Comparison of ENCODE assay signal across 12 cellular contexts in genomic region chr7:22319424-22320403, GRCh38. TPM values are rescaled to one million over a fixed set of nuclear protein-coding genes. Genes with fewer than 3 reads are reported as not detected.
DNase-seq lines count a peak whose midpoint lies in the region; ATAC-seq and TF ChIP-seq lines count a peak whose summit lies in the region.
"Had no signal": no experiment of that assay in that cellular context is flagged by ENCODE, and none has a peak within 500 bp of the region (broad histone marks: within the 10 kb centered on the region; RNA-seq: fewer than 3 reads in every experiment).

No MANE protein-coding gene starts in this region.

- peak; percentile 27; the same call in 1 of the 3 replicates for ATAC-seq in DND-41 (ENCODE audit: insufficient read depth, low read depth)
- ATAC-seq in gastroesophageal sphincter, result no peak

- TF ChIP-seq POLR2A in gastroesophageal sphincter (IDR thresholded peaks at IDR 0.05), result no peak

- peaks cover 74% of the 10 kb centered on the region for H3K79me2 ChIP-seq in DND-41 (ENCODE audit: insufficient read depth, low read length)

- H4K20me1 ChIP-seq in DND-41 (ENCODE audit: insufficient read depth, low read length), result peaks cover 5% of the 10 kb centered on the region; the same call in 1 of the 2 replicates

- H3K4me2 ChIP-seq in DND-41 (ENCODE audit: insufficient read depth, low read length), result no peak overlapping the region

- peaks cover 18% of the 10 kb centered on the region; the same call in 1 of the 2 replicates for H3K4me1 ChIP-seq in DND-41 (ENCODE audit: insufficient read depth, low read length)
- H3K4me1 ChIP-seq in gastroesophageal sphincter, result no peaks in the 10 kb centered on the region
- H3K4me1 ChIP-seq: HAP-1 had no signal

- peaks cover 3% of the 10 kb centered on the region for H3K27me3 Mint-ChIP-seq in nephron progenitor cell (ENCODE audit: low read depth, poor library complexity)
- peaks cover 7% of the 10 kb centered on the region for H3K27me3 Mint-ChIP-seq in activated CD4-positive, alpha-beta T cell treated with anti-CD3 and anti-CD28 coated beads, Interleukin-2, amount 10 ng/mL, durations not matched to agents 24 days and 14 days

- H3K9me3 Mint-ChIP-seq in nephron progenitor cell, result no peaks in the 10 kb centered on the region
- no peaks in the 10 kb centered on the region for H3K9me3 Mint-ChIP-seq in activated CD4-positive, alpha-beta T cell treated with anti-CD3 and anti-CD28 coated beads, Interleukin-2, amount 10 ng/mL, durations not matched to agents 24 days and 14 days
- H3K9me3 Mint-ChIP-seq: CD4-positive, alpha-beta memory T cell had no signal

- H3K27ac Mint-ChIP-seq in nephron progenitor cell, result no peak overlapping the region
- no peak overlapping the region for H3K27ac Mint-ChIP-seq in activated CD4-positive, alpha-beta T cell treated with anti-CD3 and anti-CD28 coated beads, Interleukin-2, amount 10 ng/mL, durations not matched to agents 24 days and 14 days
- H3K27ac Mint-ChIP-seq: activated naive CD8-positive, alpha-beta T cell; CD4-positive, alpha-beta memory T cell had no signal

- WGBS in gastroesophageal sphincter (ENCODE audit: low coverage in 1 of 2), 2 donors, result 63 to 76% methylated on average over 6 of the region's 7 CpGs

- no peaks in the 10 kb centered on the region for H3K36me3 Mint-ChIP-seq in nephron progenitor cell (ENCODE audit: low read depth)
- no peaks in the 10 kb centered on the region for H3K36me3 Mint-ChIP-seq in activated CD4-positive, alpha-beta T cell treated with anti-CD3 and anti-CD28 coated beads, Interleukin-2, amount 10 ng/mL, durations not matched to agents 24 days and 14 days (ENCODE audit: low read depth)
- H3K36me3 Mint-ChIP-seq: activated naive CD8-positive, alpha-beta T cell; CD4-positive, alpha-beta memory T cell had no signal

- no peak overlapping the region for H2AFZ ChIP-seq in DND-41 (ENCODE audit: low read depth, low read length)

- DNase-seq in DND-41, result no peak
- peak; percentile 71 for DNase-seq in NCI-H2081 treated with DMSO at 0.1 percent for 48 hours (lab: John Stamatoyannopoulos, UW)
- peak; percentile 34 for DNase-seq in RWPE1 (ENCODE audit: low spot score)
- no peak for DNase-seq in nephron progenitor cell
- DNase-seq in activated CD4-positive, alpha-beta T cell treated with anti-CD3 and anti-CD28 coated beads, Interleukin-2, amount 10 ng/mL, durations not matched to agents 24 days and 14 days, result no peak
- DNase-seq in HEK293T (ENCODE audit: extremely low spot score), result no peak
- DNase-seq in HuH-7 (ENCODE audit: low spot score), result no peak
- DNase-seq: CD4-positive, alpha-beta memory T cell; kidney glomerular epithelial cell had no signal

- intact Hi-C loops in activated CD4-positive, alpha-beta T cell treated with anti-CD3 and anti-CD28 coated beads, Interleukin-2, amount 10 ng/mL, durations not matched to agents 24 days and 14 days (cut with micrococcal nuclease), result no loop called here

- H3K4me3 ChIP-seq in DND-41 (ENCODE audit: low read depth in 1 of 2, low read length in 2 of 2) (no peak overlapping the region), gastroesophageal sphincter (no peak overlapping the region)
- H3K4me3 ChIP-seq: HAP-1 had no signal

- H3K9ac ChIP-seq in DND-41 (ENCODE audit: low read depth, low read length), result no peak overlapping the region

- TF ChIP-seq CTCF in DND-41 (IDR thresholded peaks at IDR 0.05; ENCODE audit: borderline replicate concordance, extremely low read depth, low read length, poor library complexity, severe bottlenecking), result no peak
- no peak for TF ChIP-seq CTCF in RWPE1 (conservative IDR thresholded peaks at IDR 0.05; ENCODE audit: low read depth)
- no peak for TF ChIP-seq CTCF in nephron progenitor cell (IDR thresholded peaks at IDR 0.05)
- no peak for TF ChIP-seq CTCF in gastroesophageal sphincter (IDR thresholded peaks at IDR 0.05)

- no peaks in the 10 kb centered on the region for H3K27me3 ChIP-seq in DND-41 (ENCODE audit: insufficient read depth, low read length, poor library complexity)
- H3K27me3 ChIP-seq in gastroesophageal sphincter, result no peaks in the 10 kb centered on the region

- POLR2A ChIA-PET in RWPE1 (lab: Yijun Ruan, JAX; ENCODE audit: low non-redundant PET) (no interaction called here), HEK293T (lab: Yijun Ruan, JAX) (interaction anchor here (1.1 kb wide), 1 partner anchor 125 kb away, joined by 3 read pairs; no protein-coding TSS in a partner anchor)

- CTCF ChIA-PET in RWPE1 (lab: Yijun Ruan, JAX), result interaction anchor here (0.7 to 0.9 kb wide), 2 partner anchors 70 to 1663 kb away, joined by 3 read pairs; no protein-coding TSS in a partner anchor
- CTCF ChIA-PET in HEK293T (lab: Yijun Ruan, JAX), result interaction anchor here (0.8 kb wide), 1 partner anchor 141 kb away, joined by 3 read pairs; no protein-coding TSS in a partner anchor

- peaks cover 21% of the 10 kb centered on the region for H3K36me3 ChIP-seq in DND-41 (ENCODE audit: insufficient read depth, low read length)
- H3K36me3 ChIP-seq in gastroesophageal sphincter, result no peaks in the 10 kb centered on the region
- H3K36me3 ChIP-seq: HAP-1 had no signal

- H3K27ac ChIP-seq in DND-41 (ENCODE audit: low read length), result peak overlapping the region; percentile 1
- no peak overlapping the region for H3K27ac ChIP-seq in RWPE1
- no peak overlapping the region for H3K27ac ChIP-seq in gastroesophageal sphincter

- peak overlapping the region; percentile 26 for H3K4me3 Mint-ChIP-seq in nephron progenitor cell
- no peak overlapping the region for H3K4me3 Mint-ChIP-seq in activated CD4-positive, alpha-beta T cell treated with anti-CD3 and anti-CD28 coated beads, Interleukin-2, amount 10 ng/mL, durations not matched to agents 24 days and 14 days
- H3K4me3 Mint-ChIP-seq: activated naive CD8-positive, alpha-beta T cell; CD4-positive, alpha-beta memory T cell had no signal

- H3K4me1 Mint-ChIP-seq in nephron progenitor cell, result peaks cover 24% of the 10 kb centered on the region
- no peaks in the 10 kb centered on the region for H3K4me1 Mint-ChIP-seq in activated CD4-positive, alpha-beta T cell treated with anti-CD3 and anti-CD28 coated beads, Interleukin-2, amount 10 ng/mL, durations not matched to agents 24 days and 14 days
- H3K4me1 Mint-ChIP-seq: CD4-positive, alpha-beta memory T cell had no signal

- H3K9me3 ChIP-seq in DND-41 (ENCODE audit: insufficient read depth, low read length, severe bottlenecking) (no peaks in the 10 kb centered on the region), gastroesophageal sphincter (no peaks in the 10 kb centered on the region)
- H3K9me3 ChIP-seq: HAP-1 had no signal

- no peak for TF ChIP-seq EP300 in gastroesophageal sphincter (IDR thresholded peaks at IDR 0.05)

TF ChIP-seq in HEK293T, 16 proteins besides CTCF, POLR2A, EP300 and RAD21:
- TF ChIP-seq CTBP1 (IDR thresholded peaks at IDR 0.05; ENCODE audit: borderline replicate concordance) (no peak), FOXA1 (IDR thresholded peaks at IDR 0.05) (no peak), LEF1 (IDR thresholded peaks at IDR 0.05; ENCODE audit: borderline replicate concordance) (no peak), FOXK2 (IDR thresholded peaks at IDR 0.05) (no peak), ZNF384 (IDR thresholded peaks at IDR 0.05) (no peak), SUZ12 (IDR thresholded peaks at IDR 0.05) (no peak)
- TF ChIP-seq, protein P1, sequence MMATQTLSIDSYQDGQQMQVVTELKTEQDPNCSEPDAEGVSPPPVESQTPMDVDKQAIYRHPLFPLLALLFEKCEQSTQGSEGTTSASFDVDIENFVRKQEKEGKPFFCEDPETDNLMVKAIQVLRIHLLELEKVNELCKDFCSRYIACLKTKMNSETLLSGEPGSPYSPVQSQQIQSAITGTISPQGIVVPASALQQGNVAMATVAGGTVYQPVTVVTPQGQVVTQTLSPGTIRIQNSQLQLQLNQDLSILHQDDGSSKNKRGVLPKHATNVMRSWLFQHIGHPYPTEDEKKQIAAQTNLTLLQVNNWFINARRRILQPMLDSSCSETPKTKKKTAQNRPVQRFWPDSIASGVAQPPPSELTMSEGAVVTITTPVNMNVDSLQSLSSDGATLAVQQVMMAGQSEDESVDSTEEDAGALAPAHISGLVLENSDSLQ (IDR thresholded peaks at IDR 0.05), result no peak

RNA-seq across cellular contexts. Expression of gene RAPGEF5, which starts 37.2 kb away (rescaled TPM):
- 0.54 and 0.73 TPM in 2 replicates for total RNA-seq in activated CD4-positive, alpha-beta T cell treated with anti-CD3 and anti-CD28 coated beads, Interleukin-2, amount 10 ng/mL, durations not matched to agents 24 days and 14 days
- 10 to 100 TPM; 21.5 to 29.8 (median 26.6) TPM for total RNA-seq in gastroesophageal sphincter
- total RNA-seq: CD4-positive, alpha-beta memory T cell had no signal

Comparison
In these comparisons a context has a peak if more than half of its experiments do, and no peak if none do; other contexts are left out.
1. DNase-seq: peak in NCI-H2081 treated with DMSO at 0.1 percent for 48 hours (single experiment) and RWPE1 (single experiment); none in DND-41 (single experiment), nephron progenitor cell (single experiment), activated CD4-positive, alpha-beta T cell treated with anti-CD3 and anti-CD28 coated beads, Interleukin-2, amount 10 ng/mL, durations not matched to agents 24 days and 14 days (single experiment), HEK293T (single experiment) and HuH-7 (single experiment).
2. RNA of gene RAPGEF5, which starts 37.2 kb away (total RNA-seq): 21.5 to 29.8 TPM in gastroesophageal sphincter; 0.54 to 0.73 TPM in activated CD4-positive, alpha-beta T cell treated with anti-CD3 and anti-CD28 coated beads, Interleukin-2, amount 10 ng/mL, durations not matched to agents 24 days and 14 days; every median in the first group is over 10 times any median in the second.